22 cellular contexts compared by ENCODE assay signal in the genomic region with DNA sequence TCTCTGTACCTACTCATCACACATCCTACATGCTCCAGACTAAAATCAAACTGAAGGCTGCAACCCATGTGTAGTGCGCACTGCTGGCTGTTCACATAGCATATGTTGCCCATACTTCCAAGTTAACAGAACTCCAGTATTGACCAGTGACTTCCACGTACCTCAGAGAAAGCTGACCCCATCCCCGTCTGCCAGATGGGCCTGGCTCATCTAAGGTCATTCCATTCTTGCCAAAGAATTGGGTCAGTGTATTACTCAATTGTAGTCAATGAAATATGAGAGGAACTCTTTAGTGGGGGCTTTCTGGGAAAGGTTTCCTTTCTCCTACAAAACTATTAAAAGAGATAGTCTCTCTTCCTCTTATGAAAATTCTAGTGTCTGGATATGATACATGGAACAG.
A peak's percentile ranks its signal among the peaks of the same experiment; 100 is the strongest.
DNase-seq lines count a peak whose midpoint lies in the region; ATAC-seq, FAIRE-seq and TF ChIP-seq lines count a peak whose summit lies in the region.
"Had no signal": no experiment of that assay in that cellular context is flagged by ENCODE, and none has a peak within 500 bp of the region (broad histone marks: within the 10 kb centered on the region; RNA-seq: fewer than 3 reads in every experiment).

No MANE protein-coding gene starts in this region.

- WGBS in GM23248 (ENCODE audit: low coverage in 1 of 2, low lambda C conversion rate in 2 of 2, missing lambda C conversion rate in 2 of 2), 2 experiments, result 44 to 47% methylated on average over 3 of the region's 3 CpGs

- no peak for TF ChIP-seq CTCF in astrocyte (IDR thresholded peaks at IDR 0.05; ENCODE audit: insufficient read depth, low read depth, low read length)
- TF ChIP-seq CTCF in glutamatergic neuron (IDR thresholded peaks at IDR 0.05; ENCODE audit: partially characterized antibody, unreplicated experiment), result no peak
- TF ChIP-seq CTCF in gastrocnemius medialis (IDR thresholded peaks at IDR 0.05 in 4 of 5, conservative IDR thresholded peaks at IDR 0.05 in 1 of 5), result no peak
- no peak for TF ChIP-seq CTCF in Peyer's patch (IDR thresholded peaks at IDR 0.05)

- no peak for TF ChIP-seq POLR2A in gastrocnemius medialis (IDR thresholded peaks at IDR 0.05)
- TF ChIP-seq POLR2A in Peyer's patch (IDR thresholded peaks at IDR 0.05), result no peak

- FAIRE-seq in astrocyte (lab: Jason Lieb, UNC), result no peak
- FAIRE-seq: A549, GM12891 had no signal

- H3K27me3 Mint-ChIP-seq in astrocyte (ENCODE audit: low read depth, unreplicated experiment) (peaks cover 14% of the 10 kb centered on the region), glutamatergic neuron (ENCODE audit: unreplicated experiment) (no peaks in the 10 kb centered on the region)
- H3K27me3 Mint-ChIP-seq: CD4-positive, alpha-beta T cell; IgD-negative memory B cell had no signal

- H3F3A ChIP-seq in GM23248 (ENCODE audit: insufficient read depth), result no peaks in the 10 kb centered on the region

- H3K9ac ChIP-seq in GM23248 (no peak overlapping the region), astrocyte (ENCODE audit: low read length) (no peak overlapping the region)

- H4K20me1 ChIP-seq in GM23248 (ENCODE audit: insufficient read depth) (no peaks in the 10 kb centered on the region), astrocyte (ENCODE audit: insufficient read depth, low read length) (no peaks in the 10 kb centered on the region)

- ATAC-seq in gastrocnemius medialis, result peak; percentile 59 to 69
- ATAC-seq: A549, Panc1 had no signal

- H3K36me3 ChIP-seq in GM23248 (ENCODE audit: low read depth) (no peaks in the 10 kb centered on the region), astrocyte (ENCODE audit: insufficient read depth, low read length) (no peaks in the 10 kb centered on the region), gastrocnemius medialis (no peaks in the 10 kb centered on the region), Peyer's patch (peaks cover 0 to 6% (median 0%) of the 10 kb centered on the region in 3 donors)

- H3K79me2 ChIP-seq in GM23248 (ENCODE audit: insufficient read depth), result no peaks in the 10 kb centered on the region
- no peaks in the 10 kb centered on the region for H3K79me2 ChIP-seq in astrocyte (ENCODE audit: insufficient read depth, low read length)

- H3K4me1 ChIP-seq in GM23248 (ENCODE audit: insufficient read depth) (peaks cover 5% of the 10 kb centered on the region; the same call in 1 of the 2 replicates), astrocyte (ENCODE audit: insufficient read depth, low read length) (no peaks in the 10 kb centered on the region), gastrocnemius medialis (peaks cover 29 to 30% of the 10 kb centered on the region in 2 donors), Peyer's patch (peaks cover 0 to 13% (median 0%) of the 10 kb centered on the region in 4 donors)
- H3K4me1 ChIP-seq: A549, Caco-2 had no signal

- peaks cover 6% of the 10 kb centered on the region for H3K9me3 Mint-ChIP-seq in astrocyte (ENCODE audit: unreplicated experiment)
- H3K9me3 Mint-ChIP-seq in glutamatergic neuron (ENCODE audit: unreplicated experiment), result peaks cover 2% of the 10 kb centered on the region
- H3K9me3 Mint-ChIP-seq: CD4-positive, alpha-beta T cell; IgD-negative memory B cell had no signal

- H3K27ac ChIP-seq in GM23248 (no peak overlapping the region), astrocyte (ENCODE audit: low read depth, low read length) (no peak overlapping the region), gastrocnemius medialis (peak overlapping the region in 2 of 4 donors; percentile 7 to 62), Peyer's patch (no peak overlapping the region)
- H3K27ac ChIP-seq: A549 had no signal

- no peaks in the 10 kb centered on the region for H3K9me3 ChIP-seq in GM23248 (ENCODE audit: low read depth)
- H3K9me3 ChIP-seq in astrocyte (ENCODE audit: insufficient read depth, low read depth, low read length), result no peaks in the 10 kb centered on the region
- H3K9me3 ChIP-seq in gastrocnemius medialis, result no peaks in the 10 kb centered on the region
- H3K9me3 ChIP-seq in Peyer's patch, result no peaks in the 10 kb centered on the region
- H3K9me3 ChIP-seq: A549, Caco-2 had no signal

- H3K4me2 ChIP-seq in GM23248 (ENCODE audit: unreplicated experiment), result no peak overlapping the region
- H3K4me2 ChIP-seq in astrocyte (ENCODE audit: low read length), result no peak overlapping the region
- H3K4me2 ChIP-seq: A549 had no signal

- DNase-seq in GM23248 (peak; percentile 50), astrocyte (ENCODE audit: low read depth) (peak; percentile 7), glutamatergic neuron (no peak), gastrocnemius medialis (no peak), KBM-7 (no peak), Peyer's patch (no peak), GM19240 (ENCODE audit: insufficient read length, low spot score) (no peak)
- DNase-seq in stimulated activated CD4-positive, alpha-beta T cell treated with anti-CD3 and anti-CD28 coated beads, Interleukin-2, amount 100 ng/mL, for 24 hours, result no peak
- DNase-seq: Caco-2; CD4-positive, alpha-beta T cell; GOT3; Karpas-422; NCI-H1694; NCI-H2081; NCI-H2171; NCI-H345; NCI-H524; NCI-H82 had no signal

- no peaks in the 10 kb centered on the region for H3K9me2 ChIP-seq in GM23248 (ENCODE audit: insufficient read depth)

- H2AFZ ChIP-seq in GM23248 (no peak overlapping the region), astrocyte (ENCODE audit: low read depth, low read length) (no peak overlapping the region)

- peaks cover 4% of the 10 kb centered on the region for H3K4me1 Mint-ChIP-seq in astrocyte (ENCODE audit: low read depth, unreplicated experiment)
- H3K4me1 Mint-ChIP-seq in glutamatergic neuron (ENCODE audit: low read depth, unreplicated experiment), result peaks cover 12% of the 10 kb centered on the region
- H3K4me1 Mint-ChIP-seq: IgD-negative memory B cell had no signal

- no peaks in the 10 kb centered on the region for H3K27me3 ChIP-seq in GM23248 (replicated peaks; ENCODE audit: insufficient read depth)
- peaks cover 6% of the 10 kb centered on the region for H3K27me3 ChIP-seq in astrocyte (ENCODE audit: insufficient read depth, low read length)
- H3K27me3 ChIP-seq in gastrocnemius medialis, result no peaks in the 10 kb centered on the region
- no peaks in the 10 kb centered on the region for H3K27me3 ChIP-seq in Peyer's patch

- H3K4me3 ChIP-seq in GM23248 (no peak overlapping the region), astrocyte (ENCODE audit: insufficient read depth, low read depth, low read length) (no peak overlapping the region), gastrocnemius medialis (no peak overlapping the region), Peyer's patch (no peak overlapping the region)
- H3K4me3 ChIP-seq: A549 had no signal

- intact Hi-C loops in gastrocnemius medialis (cut with DNase I; ENCODE audit: low total_unique reads), result loop anchor here (10.0 kb wide), 1 partner anchor 393 kb away; no protein-coding TSS in a partner anchor

- H3K27ac Mint-ChIP-seq in astrocyte (ENCODE audit: unreplicated experiment) (no peak overlapping the region), glutamatergic neuron (ENCODE audit: unreplicated experiment) (no peak overlapping the region)
- H3K27ac Mint-ChIP-seq: CD4-positive, alpha-beta T cell; IgD-negative memory B cell had no signal

- no peak overlapping the region for H3K4me3 Mint-ChIP-seq in astrocyte (ENCODE audit: unreplicated experiment)
- H3K4me3 Mint-ChIP-seq in glutamatergic neuron (ENCODE audit: unreplicated experiment), result peak overlapping the region; percentile 7
- H3K4me3 Mint-ChIP-seq: CD4-positive, alpha-beta T cell; IgD-negative memory B cell had no signal

- H3K36me3 Mint-ChIP-seq in astrocyte (ENCODE audit: low read depth, unreplicated experiment), result no peaks in the 10 kb centered on the region
- H3K36me3 Mint-ChIP-seq in glutamatergic neuron (ENCODE audit: unreplicated experiment), result no peaks in the 10 kb centered on the region
- H3K36me3 Mint-ChIP-seq: IgD-negative memory B cell had no signal

- in situ Hi-C loops in GM23248 (cut with MboI) (no loop called here), gastrocnemius medialis (cut with MboI; ENCODE audit: low sequenced_read_pairs in 4 of 4) (no loop called here), KBM-7 (cut with MboI; ENCODE audit: low pct_unique_long_range_greater_than_20kb, low sequenced_read_pairs) (no loop called here)

Comparison
In these comparisons a context has a peak if more than half of its experiments do, and no peak if none do; other contexts are left out.
1. DNase-seq: peak in GM23248 (single experiment) and astrocyte (single experiment); none in glutamatergic neuron (single experiment), gastrocnemius medialis (0 of 2), KBM-7 (single experiment), Peyer's patch (0 of 3), GM19240 (single experiment) and stimulated activated CD4-positive, alpha-beta T cell treated with anti-CD3 and anti-CD28 coated beads, Interleukin-2, amount 100 ng/mL, for 24 hours (0 of 2).